In the genomic region with DNA sequence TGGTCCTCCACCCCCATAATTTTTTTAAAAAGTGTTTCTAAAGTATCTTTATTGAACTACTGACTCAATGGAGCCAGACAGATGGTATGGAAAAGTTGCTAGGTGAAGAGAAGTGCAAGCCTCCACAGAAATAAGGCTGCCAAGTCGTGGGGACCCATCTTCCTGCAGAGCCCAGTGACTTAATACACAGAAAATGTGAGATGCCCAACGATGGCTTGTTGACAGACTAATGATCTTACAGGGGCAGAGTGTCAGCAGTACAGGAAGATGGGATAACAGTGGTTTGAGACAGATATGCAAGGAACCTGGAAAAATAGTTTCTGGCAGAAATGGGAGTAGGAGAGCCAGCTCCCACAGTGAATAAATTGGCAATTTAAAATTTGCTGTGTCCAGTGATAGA, we compare ENCODE assay signal across 20 cellular contexts. TPM values are rescaled to one million over a fixed set of nuclear protein-coding genes. Genes with fewer than 3 reads are reported as not detected.
DNase-seq lines count a peak whose midpoint lies in the region; ATAC-seq and TF ChIP-seq lines count a peak whose summit lies in the region.
"Had no signal": no experiment of that assay in that cellular context is flagged by ENCODE, and none has a peak within 500 bp of the region (broad histone marks: within the 10 kb centered on the region; RNA-seq: fewer than 3 reads in every experiment).

No MANE protein-coding gene starts in this region.

- no peak for TF ChIP-seq CTCF in glutamatergic neuron (IDR thresholded peaks at IDR 0.05; ENCODE audit: partially characterized antibody, unreplicated experiment)
- no peak for TF ChIP-seq CTCF in PC-9 (conservative IDR thresholded peaks at IDR 0.05)

- H3K4me3 ChIP-seq in CD4-positive, CD25-positive, alpha-beta regulatory T cell (ENCODE audit: low read depth, low read length), result no peak overlapping the region
- H3K4me3 ChIP-seq in CD8-positive, alpha-beta memory T cell (ENCODE audit: low read length), result no peak overlapping the region
- H3K4me3 ChIP-seq in PC-9, result no peak overlapping the region
- H3K4me3 ChIP-seq: hepatocyte, vagina had no signal

- peaks cover 58% of the 10 kb centered on the region for H3K4me1 ChIP-seq in CD4-positive, CD25-positive, alpha-beta regulatory T cell (ENCODE audit: control insufficient read depth, insufficient read depth, low read length, poor library complexity, severe bottlenecking)
- peaks cover 68% of the 10 kb centered on the region for H3K4me1 ChIP-seq in CD8-positive, alpha-beta memory T cell (ENCODE audit: insufficient read depth, low read length)
- peaks cover 9% of the 10 kb centered on the region for H3K4me1 ChIP-seq in PC-9 (replicated peaks; ENCODE audit: insufficient read depth)

- peak overlapping the region; percentile 64 to 69 (median 65) for H3K27ac Mint-ChIP-seq in CD4-positive, CD25-positive, alpha-beta regulatory T cell
- peak overlapping the region; percentile 3 to 78 (median 33) for H3K27ac Mint-ChIP-seq in CD8-positive, alpha-beta memory T cell
- peak overlapping the region; percentile 7 for H3K27ac Mint-ChIP-seq in activated T-helper 1 cell treated with anti-CD3 and anti-CD28 coated beads, Interleukin-12 subunit alpha, Interleukin-12 subunit beta, Interleukin-2, Interleukin-4 antibody, amounts not matched to agents 30 ng/mL and 10 ng/mL and 1 ng/mL, durations not matched to agents 14 hours and 24 hours and 36 hours
- no peak overlapping the region for H3K27ac Mint-ChIP-seq in glutamatergic neuron (ENCODE audit: unreplicated experiment)
- H3K27ac Mint-ChIP-seq: activated CD4-positive, alpha-beta T cell treated with anti-CD3 and anti-CD28 coated beads, Interleukin-2, amount 10 ng/mL, durations not matched to agents 7 days and 5 days had no signal

- intact Hi-C loops in activated T-helper 1 cell treated with anti-CD3 and anti-CD28 coated beads, Interleukin-12 subunit alpha, Interleukin-12 subunit beta, Interleukin-2, Interleukin-4 antibody, amounts not matched to agents 30 ng/mL and 10 ng/mL and 1 ng/mL, durations not matched to agents 14 hours and 24 hours and 36 hours (cut with micrococcal nuclease), result no loop called here
- intact Hi-C loops in PC-9 (cut with micrococcal nuclease; ENCODE audit: unreplicated experiment), result no loop called here

- H3K4me2 ChIP-seq in PC-9, result no peak overlapping the region
- H3K4me2 ChIP-seq: hepatocyte had no signal

- H3K27me3 Mint-ChIP-seq in CD4-positive, CD25-positive, alpha-beta regulatory T cell, result no peaks in the 10 kb centered on the region
- no peaks in the 10 kb centered on the region for H3K27me3 Mint-ChIP-seq in CD8-positive, alpha-beta memory T cell
- H3K27me3 Mint-ChIP-seq in activated T-helper 1 cell treated with anti-CD3 and anti-CD28 coated beads, Interleukin-12 subunit alpha, Interleukin-12 subunit beta, Interleukin-2, Interleukin-4 antibody, amounts not matched to agents 30 ng/mL and 10 ng/mL and 1 ng/mL, durations not matched to agents 14 hours and 24 hours and 36 hours (ENCODE audit: insufficient read depth), result no peaks in the 10 kb centered on the region
- peaks cover 6% of the 10 kb centered on the region for H3K27me3 Mint-ChIP-seq in glutamatergic neuron (ENCODE audit: unreplicated experiment)
- H3K27me3 Mint-ChIP-seq: activated CD4-positive, alpha-beta T cell treated with anti-CD3 and anti-CD28 coated beads, Interleukin-2, amount 10 ng/mL, durations not matched to agents 7 days and 5 days had no signal

- CTCF ChIA-PET in CD8-positive, alpha-beta memory T cell (lab: Charles Lee), result interaction anchor here (0.8 kb wide), 1 partner anchor 12 kb away, joined by 3 read pairs; no protein-coding TSS in a partner anchor
- CTCF ChIA-PET in PC-9 (lab: Charles Lee), result no interaction called here

- 0 out of 2 replicates have a peak, but pooled peaks cover 4% of the 10 kb centered on the region for H3F3A ChIP-seq in PC-9 (ENCODE audit: insufficient read depth, low read depth)

- no peaks in the 10 kb centered on the region for H4K20me1 ChIP-seq in PC-9 (ENCODE audit: insufficient read depth)

- no peak for ATAC-seq in CD4-positive, CD25-positive, alpha-beta regulatory T cell (ENCODE audit: low read depth in 2 of 2)
- no peak for ATAC-seq in GM19023 (IDR thresholded peaks at IDR 0.05; ENCODE audit: unreplicated experiment)
- ATAC-seq: foreskin keratinocyte had no signal

- no peaks in the 10 kb centered on the region for H3K27me3 ChIP-seq in CD4-positive, CD25-positive, alpha-beta regulatory T cell (ENCODE audit: control insufficient read depth, insufficient read depth, low read length)
- H3K27me3 ChIP-seq in CD8-positive, alpha-beta memory T cell (ENCODE audit: insufficient read depth, low read length, poor library complexity, severe bottlenecking), result no peaks in the 10 kb centered on the region
- no peaks in the 10 kb centered on the region for H3K27me3 ChIP-seq in PC-9 (ENCODE audit: insufficient read depth, low read depth)
- H3K27me3 ChIP-seq: foreskin keratinocyte, hepatocyte, vagina had no signal

- no peaks in the 10 kb centered on the region for H3K9me3 Mint-ChIP-seq in CD4-positive, CD25-positive, alpha-beta regulatory T cell
- H3K9me3 Mint-ChIP-seq in CD8-positive, alpha-beta memory T cell, result no peaks in the 10 kb centered on the region
- H3K9me3 Mint-ChIP-seq in activated T-helper 1 cell treated with anti-CD3 and anti-CD28 coated beads, Interleukin-12 subunit alpha, Interleukin-12 subunit beta, Interleukin-2, Interleukin-4 antibody, amounts not matched to agents 30 ng/mL and 10 ng/mL and 1 ng/mL, durations not matched to agents 14 hours and 24 hours and 36 hours, result no peaks in the 10 kb centered on the region
- H3K9me3 Mint-ChIP-seq in glutamatergic neuron (ENCODE audit: unreplicated experiment), result peaks cover 2% of the 10 kb centered on the region
- H3K9me3 Mint-ChIP-seq: activated CD4-positive, alpha-beta T cell treated with anti-CD3 and anti-CD28 coated beads, Interleukin-2, amount 10 ng/mL, durations not matched to agents 7 days and 5 days had no signal

- H3K9me2 ChIP-seq in PC-9 (ENCODE audit: insufficient read depth), result no peaks in the 10 kb centered on the region

- peaks cover 36 to 95% (median 74%) of the 10 kb centered on the region in 4 donors for H3K4me1 Mint-ChIP-seq in CD4-positive, CD25-positive, alpha-beta regulatory T cell
- H3K4me1 Mint-ChIP-seq in CD8-positive, alpha-beta memory T cell, result peaks cover 30 to 87% (median 31%) of the 10 kb centered on the region in 3 donors
- peaks cover 95% of the 10 kb centered on the region for H3K4me1 Mint-ChIP-seq in activated T-helper 1 cell treated with anti-CD3 and anti-CD28 coated beads, Interleukin-12 subunit alpha, Interleukin-12 subunit beta, Interleukin-2, Interleukin-4 antibody, amounts not matched to agents 30 ng/mL and 10 ng/mL and 1 ng/mL, durations not matched to agents 14 hours and 24 hours and 36 hours (ENCODE audit: low read depth)
- H3K4me1 Mint-ChIP-seq in glutamatergic neuron (ENCODE audit: low read depth, unreplicated experiment), result peaks cover 57% of the 10 kb centered on the region

- no TSS peak for BruUV-seq in PC-9 (replicated peaks; lab: Mats Ljungman, UMichigan)

- H3K79me2 ChIP-seq in PC-9 (ENCODE audit: low read depth), result no peaks in the 10 kb centered on the region

- H3K36me3 Mint-ChIP-seq in CD4-positive, CD25-positive, alpha-beta regulatory T cell, result peaks cover 24% of the 10 kb centered on the region
- H3K36me3 Mint-ChIP-seq in CD8-positive, alpha-beta memory T cell, result peaks cover 0 to 54% (median 4%) of the 10 kb centered on the region in 3 donors
- peaks cover 52% of the 10 kb centered on the region for H3K36me3 Mint-ChIP-seq in activated T-helper 1 cell treated with anti-CD3 and anti-CD28 coated beads, Interleukin-12 subunit alpha, Interleukin-12 subunit beta, Interleukin-2, Interleukin-4 antibody, amounts not matched to agents 30 ng/mL and 10 ng/mL and 1 ng/mL, durations not matched to agents 14 hours and 24 hours and 36 hours (ENCODE audit: low read depth)
- no peaks in the 10 kb centered on the region for H3K36me3 Mint-ChIP-seq in glutamatergic neuron (ENCODE audit: unreplicated experiment)

- peak overlapping the region in 2 of 4 donors; percentile 10 to 13 for H3K4me3 Mint-ChIP-seq in CD4-positive, CD25-positive, alpha-beta regulatory T cell
- H3K4me3 Mint-ChIP-seq in CD8-positive, alpha-beta memory T cell, result no peak overlapping the region
- H3K4me3 Mint-ChIP-seq in activated T-helper 1 cell treated with anti-CD3 and anti-CD28 coated beads, Interleukin-12 subunit alpha, Interleukin-12 subunit beta, Interleukin-2, Interleukin-4 antibody, amounts not matched to agents 30 ng/mL and 10 ng/mL and 1 ng/mL, durations not matched to agents 14 hours and 24 hours and 36 hours, result no peak overlapping the region
- H3K4me3 Mint-ChIP-seq in glutamatergic neuron (ENCODE audit: unreplicated experiment), result peak overlapping the region; percentile 10
- H3K4me3 Mint-ChIP-seq: activated CD4-positive, alpha-beta T cell treated with anti-CD3 and anti-CD28 coated beads, Interleukin-2, amount 10 ng/mL, durations not matched to agents 7 days and 5 days had no signal

- no peak overlapping the region for H2AFZ ChIP-seq in PC-9
- H2AFZ ChIP-seq: hepatocyte had no signal

- H3K27ac ChIP-seq in CD4-positive, CD25-positive, alpha-beta regulatory T cell (ENCODE audit: insufficient read depth, low read length, poor library complexity, severe bottlenecking), result no peak overlapping the region
- H3K27ac ChIP-seq in CD8-positive, alpha-beta memory T cell (ENCODE audit: low read depth, low read length), result no peak overlapping the region
- H3K27ac ChIP-seq in PC-9, result no peak overlapping the region
- H3K27ac ChIP-seq: foreskin keratinocyte, hepatocyte, vagina had no signal

- POLR2A ChIA-PET in CD8-positive, alpha-beta memory T cell (lab: Charles Lee), result no interaction called here
- POLR2A ChIA-PET in PC-9 (lab: Charles Lee; ENCODE audit: unreplicated experiment), result interaction anchor here (0.6 kb wide), 1 partner anchor 34 kb away, joined by 5 read pairs; no protein-coding TSS in a partner anchor

- H3K36me3 ChIP-seq in CD4-positive, CD25-positive, alpha-beta regulatory T cell (ENCODE audit: control insufficient read depth, insufficient read depth, low read length), result peaks cover 25% of the 10 kb centered on the region
- H3K36me3 ChIP-seq in CD8-positive, alpha-beta memory T cell (ENCODE audit: insufficient read depth, low read length), result peaks cover 6% of the 10 kb centered on the region
- no peaks in the 10 kb centered on the region for H3K36me3 ChIP-seq in PC-9 (ENCODE audit: low read depth)
- H3K36me3 ChIP-seq: vagina had no signal

- no peak for DNase-seq in CD4-positive, CD25-positive, alpha-beta regulatory T cell
- no peak for DNase-seq in CD8-positive, alpha-beta memory T cell
- no peak for DNase-seq in activated T-helper 1 cell treated with anti-CD3 and anti-CD28 coated beads, Interleukin-12 subunit alpha, Interleukin-12 subunit beta, Interleukin-2, Interleukin-4 antibody, amounts not matched to agents 30 ng/mL and 10 ng/mL and 1 ng/mL, durations not matched to agents 14 hours and 24 hours and 36 hours (ENCODE audit: low spot score)
- DNase-seq in glutamatergic neuron (no peak), PC-9 (no peak), foreskin melanocyte (no peak)
- DNase-seq: activated CD4-positive, alpha-beta T cell treated with anti-CD3 and anti-CD28 coated beads, Interleukin-2, amount 10 ng/mL, durations not matched to agents 7 days and 5 days; activated CD8-positive, alpha-beta memory T cell treated with anti-CD3 and anti-CD28 coated beads, Interleukin-2, amount 50 U/mL, for 4 hours; aorta; erythroblast; foreskin keratinocyte; H7; left ventricle myocardium superior; NCI-H1105 treated with DMSO at 0.1 percent for 48 hours; NCI-H2107; NCI-H510A treated with DMSO at 0.1 percent for 48 hours; SHP77 treated with DMSO at 0.1 percent for 48 hours had no signal

- H3K9me3 ChIP-seq in CD4-positive, CD25-positive, alpha-beta regulatory T cell (ENCODE audit: control insufficient read depth in 2 of 2, low read length in 2 of 2), result no peaks in the 10 kb centered on the region
- H3K9me3 ChIP-seq in CD8-positive, alpha-beta memory T cell (ENCODE audit: low read length), result no peaks in the 10 kb centered on the region
- no peaks in the 10 kb centered on the region for H3K9me3 ChIP-seq in PC-9 (ENCODE audit: insufficient read depth, low read depth)
- H3K9me3 ChIP-seq: vagina had no signal

RNA-seq across cellular contexts. Expression of a gene that starts 43.2 kb away (rescaled TPM):
- 592 TPM for total RNA-seq in CD4-positive, CD25-positive, alpha-beta regulatory T cell
- polyA plus RNA-seq in CD4-positive, CD25-positive, alpha-beta regulatory T cell, result 100 to 1,000 TPM; 267 to 320 (median 288) TPM
- total RNA-seq in CD8-positive, alpha-beta memory T cell, result 100 to 1,000 TPM; 481 to 491 TPM
- 611 TPM for polyA plus RNA-seq in CD8-positive, alpha-beta memory T cell
- 347 and 355 TPM in 2 replicates for total RNA-seq in activated T-helper 1 cell treated with anti-CD3 and anti-CD28 coated beads, Interleukin-12 subunit alpha, Interleukin-12 subunit beta, Interleukin-2, Interleukin-4 antibody, amounts not matched to agents 30 ng/mL and 10 ng/mL and 1 ng/mL, durations not matched to agents 14 hours and 24 hours and 36 hours
- total RNA-seq in glutamatergic neuron (ENCODE audit: unreplicated experiment), result 525 TPM
- 53.3 and 80.3 TPM in 2 replicates for total RNA-seq in PC-9 (2021)
